23 cellular contexts compared by ENCODE assay signal in the genomic region with DNA sequence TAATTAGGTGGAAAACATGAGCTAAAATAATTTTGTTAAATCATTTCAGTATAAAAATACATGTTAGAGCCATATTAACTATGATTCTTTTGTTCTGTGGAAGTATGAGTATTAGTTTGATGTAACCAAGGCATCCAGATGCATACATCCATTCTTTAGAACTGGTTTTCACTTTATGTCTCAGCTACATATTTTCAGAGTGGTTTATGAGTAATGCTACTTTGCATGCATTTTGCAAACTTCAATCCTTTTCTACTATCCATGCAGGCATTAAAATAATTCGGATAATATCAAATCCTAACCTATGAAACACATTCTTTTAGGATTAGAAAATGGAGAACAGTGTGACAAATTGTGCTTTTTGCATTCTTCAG. TPM values are rescaled to one million over a fixed set of nuclear protein-coding genes. Genes with fewer than 3 reads are reported as not detected.
DNase-seq lines count a peak whose midpoint lies in the region; ATAC-seq and TF ChIP-seq lines count a peak whose summit lies in the region.
"Had no signal": no experiment of that assay in that cellular context is flagged by ENCODE, and none has a peak within 500 bp of the region (broad histone marks: within the 10 kb centered on the region; RNA-seq: fewer than 3 reads in every experiment).

No MANE protein-coding gene starts in this region.

- peaks cover 18% of the 10 kb centered on the region for H3K27me3 Mint-ChIP-seq in activated naive CD8-positive, alpha-beta T cell treated with anti-CD3 and anti-CD28 coated beads, Interleukin-2, amount 50 U/mL, for 24 hours
- H3K27me3 Mint-ChIP-seq: brain had no signal

- H3K27me3 ChIP-seq in ACC112 (ENCODE audit: insufficient read depth, low read length) (no peaks in the 10 kb centered on the region), Loucy (ENCODE audit: insufficient read depth, low read length, poor library complexity, severe bottlenecking) (no peaks in the 10 kb centered on the region), mammary epithelial cell (ENCODE audit: insufficient read depth, low read length) (no peaks in the 10 kb centered on the region), hepatocyte (no peaks in the 10 kb centered on the region)
- H3K27me3 ChIP-seq: colonic mucosa, tibial artery had no signal

- DNase-seq in mammary epithelial cell: peak; percentile 31
- no peak for DNase-seq in hepatocyte (ENCODE audit: low spot score)
- DNase-seq in DMS79 treated with DMSO at 0.1 percent for 48 hours (lab: John Stamatoyannopoulos, UW): no peak
- no peak for DNase-seq in activated naive CD8-positive, alpha-beta T cell treated with anti-CD3 and anti-CD28 coated beads, Interleukin-2, amount 50 U/mL, for 24 hours
- DNase-seq in COR-L47 (lab: John Stamatoyannopoulos, UW): no peak
- no peak for DNase-seq in substantia nigra (lab: John Stamatoyannopoulos, UW)
- DNase-seq: activated gamma-delta T cell treated with Interleukin-2 at 50 U/mL for 16 hours; activated T-cell treated with anti-CD3 and anti-CD28 coated beads, Interleukin-2, amount 50 U/mL, for 24 hours; GDM1; NCI-H146; T-helper 9 cell; tibial artery had no signal

- CTCF ChIA-PET in mammary epithelial cell (lab: Charles Lee; ENCODE audit: low non-redundant PET): interaction anchor here (0.6 kb wide), 1 partner anchor 162 kb away, joined by 6 read pairs; no protein-coding TSS in a partner anchor

- dilution Hi-C loops in mammary epithelial cell (cut with HindIII; ENCODE audit: low sequenced_read_pairs): no loop called here

- H3K9me3 Mint-ChIP-seq in activated naive CD8-positive, alpha-beta T cell treated with anti-CD3 and anti-CD28 coated beads, Interleukin-2, amount 50 U/mL, for 24 hours: no peaks in the 10 kb centered on the region
- H3K9me3 Mint-ChIP-seq: activated CD4-positive, alpha-beta T cell treated with anti-CD3 and anti-CD28 coated beads, Interleukin-2, amount 10 ng/mL, durations not matched to agents 24 days and 14 days; activated T-cell treated with anti-CD3 and anti-CD28 coated beads, Interleukin-2, amount 50 U/mL, for 24 hours; brain; natural killer cell treated with Interleukin-12 subunit alpha and Interleukin-12 subunit beta and Interleukin-15 and Interleukin-18, amount 100 ng/mL, for 72 hours; stimulated activated naive CD8-positive, alpha-beta T cell treated with anti-CD3 and anti-CD28 coated beads, Interleukin-15, amount 100 ng/mL, for 72 hours had no signal

- in situ Hi-C loops in mammary epithelial cell (cut with MboI; ENCODE audit: low sequenced_read_pairs in 2 of 2): loop anchor here (10.0 to 25.0 kb wide), 5 partner anchors 381 to 781 kb away; no protein-coding TSS in a partner anchor

- intact Hi-C loops in mammary epithelial cell (cut with micrococcal nuclease): loop anchor here (1.0 to 5.0 kb wide), 8 partner anchors 369 to 801 kb away; a partner anchor contains a TSS

- no peak overlapping the region for H2AFZ ChIP-seq in ACC112 (ENCODE audit: low read length, unreplicated experiment)
- no peak overlapping the region for H2AFZ ChIP-seq in Loucy (ENCODE audit: low read length)
- H2AFZ ChIP-seq in mammary epithelial cell (ENCODE audit: low read depth, low read length): no peak overlapping the region
- H2AFZ ChIP-seq in hepatocyte: no peak overlapping the region

- H3K4me1 ChIP-seq in ACC112 (ENCODE audit: control insufficient read depth, insufficient read depth, low read length, unreplicated experiment): peaks cover 57% of the 10 kb centered on the region
- peaks cover 28% of the 10 kb centered on the region for H3K4me1 ChIP-seq in Loucy (ENCODE audit: insufficient read depth, low read length, poor library complexity, severe bottlenecking)
- peaks cover 29% of the 10 kb centered on the region for H3K4me1 ChIP-seq in mammary epithelial cell (ENCODE audit: insufficient read depth, low read length)
- peaks cover 13% of the 10 kb centered on the region for H3K4me1 ChIP-seq in hepatocyte (ENCODE audit: insufficient read depth)
- H3K4me1 ChIP-seq: colonic mucosa had no signal

- H3K9me2 ChIP-seq in Loucy (replicated peaks; ENCODE audit: low read depth, low read length): no peaks in the 10 kb centered on the region
- no peaks in the 10 kb centered on the region for H3K9me2 ChIP-seq in hepatocyte (replicated peaks; ENCODE audit: insufficient read depth)

- 64% methylated on average over 1 of the region's 1 CpG for WGBS in mammary epithelial cell (ENCODE audit: low coverage, missing lambda C conversion rate)
- WGBS in hepatocyte (ENCODE audit: low lambda C conversion rate, missing lambda C conversion rate): 45% methylated on average over 1 of the region's 1 CpG

- peaks cover 59% of the 10 kb centered on the region for H4K20me1 ChIP-seq in Loucy (ENCODE audit: insufficient read depth, low read length, poor library complexity, severe bottlenecking)
- H4K20me1 ChIP-seq in mammary epithelial cell (ENCODE audit: insufficient read depth, low read length): no peaks in the 10 kb centered on the region
- H4K20me1 ChIP-seq in hepatocyte (ENCODE audit: insufficient read depth, poor library complexity, severe bottlenecking): no peaks in the 10 kb centered on the region

- no peak overlapping the region for H3K27ac Mint-ChIP-seq in activated naive CD8-positive, alpha-beta T cell treated with anti-CD3 and anti-CD28 coated beads, Interleukin-2, amount 50 U/mL, for 24 hours
- H3K27ac Mint-ChIP-seq: activated CD4-positive, alpha-beta T cell treated with anti-CD3 and anti-CD28 coated beads, Interleukin-2, amount 10 ng/mL, durations not matched to agents 24 days and 14 days; activated T-cell treated with anti-CD3 and anti-CD28 coated beads, Interleukin-2, amount 50 U/mL, for 24 hours; natural killer cell treated with Interleukin-12 subunit alpha and Interleukin-12 subunit beta and Interleukin-15 and Interleukin-18, amount 100 ng/mL, for 72 hours; stimulated activated naive CD8-positive, alpha-beta T cell treated with anti-CD3 and anti-CD28 coated beads, Interleukin-15, amount 100 ng/mL, for 72 hours had no signal

- 0 out of 2 replicates have a peak, but pooled peaks cover 5% of the 10 kb centered on the region for H3K36me3 ChIP-seq in ACC112 (ENCODE audit: insufficient read depth, low read length)
- H3K36me3 ChIP-seq in Loucy (ENCODE audit: insufficient read depth, low read length): peaks cover 22% of the 10 kb centered on the region; the same call in 1 of the 2 replicates
- H3K36me3 ChIP-seq in mammary epithelial cell (ENCODE audit: insufficient read depth, low read length): no peaks in the 10 kb centered on the region
- H3K36me3 ChIP-seq in hepatocyte (replicated peaks; ENCODE audit: insufficient read depth, low read depth): no peaks in the 10 kb centered on the region
- H3K36me3 ChIP-seq: BE2C, colonic mucosa, HAP-1, tibial artery had no signal

- no peak overlapping the region for H3K4me3 ChIP-seq in ACC112 (ENCODE audit: low read depth, low read length)
- H3K4me3 ChIP-seq in Loucy (ENCODE audit: low read length, poor library complexity, severe bottlenecking): no peak overlapping the region
- H3K4me3 ChIP-seq in mammary epithelial cell (replicated peaks in 1 of 3; ENCODE audit: insufficient read depth in 1 of 3, low read depth in 2 of 3, low read length in 3 of 3): no peak overlapping the region
- H3K4me3 ChIP-seq in hepatocyte: no peak overlapping the region
- H3K4me3 ChIP-seq: A549, colonic mucosa, HAP-1, skin epidermis, tibial artery had no signal

- H3K27ac ChIP-seq in ACC112 (ENCODE audit: low read depth, low read length): peak overlapping the region; percentile 50
- H3K27ac ChIP-seq in mammary epithelial cell (ENCODE audit: insufficient read depth, low read depth, low read length): peak overlapping the region; percentile 90
- peak overlapping the region; percentile 60 for H3K27ac ChIP-seq in hepatocyte
- no peak overlapping the region for H3K27ac ChIP-seq in substantia nigra (ENCODE audit: low read depth, low read length, poor library complexity, severe bottlenecking)
- H3K27ac ChIP-seq: A549, colonic mucosa had no signal

- H3K9me3 ChIP-seq in Loucy (ENCODE audit: insufficient read depth, low read depth, low read length) (no peaks in the 10 kb centered on the region), mammary epithelial cell (replicated peaks; ENCODE audit: insufficient read depth, low read length) (no peaks in the 10 kb centered on the region), hepatocyte (ENCODE audit: low read depth) (no peaks in the 10 kb centered on the region)
- H3K9me3 ChIP-seq: A549, BE2C, colonic mucosa, HAP-1, tibial artery had no signal

- H3K9ac ChIP-seq in Loucy (ENCODE audit: low read depth, low read length, poor library complexity, severe bottlenecking): no peak overlapping the region
- H3K9ac ChIP-seq in mammary epithelial cell (ENCODE audit: insufficient read depth, low read length): no peak overlapping the region

- no peaks in the 10 kb centered on the region for H3K36me3 Mint-ChIP-seq in activated naive CD8-positive, alpha-beta T cell treated with anti-CD3 and anti-CD28 coated beads, Interleukin-2, amount 50 U/mL, for 24 hours (ENCODE audit: low read depth)
- H3K36me3 Mint-ChIP-seq: brain; natural killer cell treated with Interleukin-12 subunit alpha and Interleukin-12 subunit beta and Interleukin-15 and Interleukin-18, amount 100 ng/mL, for 72 hours had no signal

- no peak for ATAC-seq in activated naive CD8-positive, alpha-beta T cell treated with anti-CD3 and anti-CD28 coated beads, Interleukin-2, amount 50 U/mL, for 24 hours
- ATAC-seq: natural killer cell treated with Interleukin-12 subunit alpha and Interleukin-12 subunit beta and Interleukin-15 and Interleukin-18, amount 100 ng/mL, for 72 hours had no signal

- peaks cover 58% of the 10 kb centered on the region for H3K79me2 ChIP-seq in ACC112 (ENCODE audit: control insufficient read depth, insufficient read depth, low read length, unreplicated experiment)
- peaks cover 81% of the 10 kb centered on the region for H3K79me2 ChIP-seq in Loucy (ENCODE audit: insufficient read depth, low read length)
- peaks cover 11% of the 10 kb centered on the region for H3K79me2 ChIP-seq in mammary epithelial cell (ENCODE audit: insufficient read depth, low read length)
- H3K79me2 ChIP-seq in hepatocyte: peaks cover 3% of the 10 kb centered on the region

- TF ChIP-seq CTCF in Loucy (conservative IDR thresholded peaks at IDR 0.05; ENCODE audit: low read length): no peak
- no peak for TF ChIP-seq CTCF in mammary epithelial cell (conservative IDR thresholded peaks at IDR 0.05 in 1 of 2, IDR thresholded peaks at IDR 0.05 in 1 of 2; ENCODE audit: extremely low read depth in 1 of 2, insufficient read depth in 1 of 2, low read depth in 1 of 2, low read length in 2 of 2)
- TF ChIP-seq CTCF in hepatocyte (IDR thresholded peaks at IDR 0.05; ENCODE audit: poor library complexity): no peak

- peaks cover 4% of the 10 kb centered on the region for H3K4me1 Mint-ChIP-seq in activated naive CD8-positive, alpha-beta T cell treated with anti-CD3 and anti-CD28 coated beads, Interleukin-2, amount 50 U/mL, for 24 hours
- H3K4me1 Mint-ChIP-seq: activated CD4-positive, alpha-beta T cell treated with anti-CD3 and anti-CD28 coated beads, Interleukin-2, amount 10 ng/mL, durations not matched to agents 24 days and 14 days; stimulated activated naive CD8-positive, alpha-beta T cell treated with anti-CD3 and anti-CD28 coated beads, Interleukin-15, amount 100 ng/mL, for 72 hours had no signal

- no peak overlapping the region for H3K4me3 Mint-ChIP-seq in activated naive CD8-positive, alpha-beta T cell treated with anti-CD3 and anti-CD28 coated beads, Interleukin-2, amount 50 U/mL, for 24 hours
- H3K4me3 Mint-ChIP-seq: activated CD4-positive, alpha-beta T cell treated with anti-CD3 and anti-CD28 coated beads, Interleukin-2, amount 10 ng/mL, durations not matched to agents 24 days and 14 days; activated T-cell treated with anti-CD3 and anti-CD28 coated beads, Interleukin-2, amount 50 U/mL, for 24 hours; natural killer cell treated with Interleukin-12 subunit alpha and Interleukin-12 subunit beta and Interleukin-15 and Interleukin-18, amount 100 ng/mL, for 72 hours; stimulated activated naive CD8-positive, alpha-beta T cell treated with anti-CD3 and anti-CD28 coated beads, Interleukin-15, amount 100 ng/mL, for 72 hours had no signal

- H3F3A ChIP-seq in Loucy (ENCODE audit: low read depth): peaks cover 3% of the 10 kb centered on the region; the same call in 1 of the 2 replicates

- H3K4me2 ChIP-seq in Loucy (ENCODE audit: low read depth, low read length, poor library complexity, severe bottlenecking) (peak overlapping the region; percentile 54), mammary epithelial cell (ENCODE audit: insufficient read depth, low read depth, low read length) (no peak overlapping the region), hepatocyte (peak overlapping the region; percentile 54)

- no TSS peak for BruUV-seq in mammary epithelial cell (replicated peaks; lab: Mats Ljungman, UMichigan)

RNA-seq across cellular contexts. Expression of a gene that starts 27.7 kb away (rescaled TPM):
- total RNA-seq in mammary epithelial cell: 10 to 100 TPM; 40.5 to 56.8 TPM
- polyA plus RNA-seq in mammary epithelial cell: 9.9 TPM
- 3.2 TPM for polyA minus RNA-seq in mammary epithelial cell
- total RNA-seq in hepatocyte: 17.1 and 19.2 TPM in 2 replicates
- 16.9 and 17.1 TPM in 2 replicates for polyA plus RNA-seq in hepatocyte
- total RNA-seq: activated CD4-positive, alpha-beta T cell treated with anti-CD3 and anti-CD28 coated beads, Interleukin-2, amount 10 ng/mL, durations not matched to agents 24 days and 14 days had no signal
